2 cellular contexts compared by ENCODE assay signal in the genomic region with DNA sequence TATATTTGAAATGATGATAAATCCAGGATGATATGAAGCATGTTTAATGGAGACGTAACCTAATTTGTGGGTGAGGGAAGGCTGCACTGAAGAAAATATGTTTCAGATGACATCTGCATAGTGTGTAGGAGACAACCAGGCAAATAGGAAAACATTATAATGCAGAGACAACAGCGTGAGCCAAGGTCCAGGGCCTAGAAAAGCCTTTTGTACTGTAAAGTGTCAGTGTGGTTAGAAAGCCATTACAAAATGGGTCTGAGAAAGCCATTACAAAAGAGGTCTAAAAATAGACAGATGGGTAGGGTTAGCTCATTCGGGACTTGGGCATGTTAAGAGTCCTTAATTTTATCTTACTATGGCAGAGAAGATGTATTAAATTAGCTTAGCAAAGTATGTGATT.
TF ChIP-seq lines count a peak whose summit lies in the region.

No MANE protein-coding gene starts in this region.

TF ChIP-seq in SK-N-SH, 30 proteins besides CTCF, POLR2A, EP300 and RAD21:
- TF ChIP-seq, protein P1, sequence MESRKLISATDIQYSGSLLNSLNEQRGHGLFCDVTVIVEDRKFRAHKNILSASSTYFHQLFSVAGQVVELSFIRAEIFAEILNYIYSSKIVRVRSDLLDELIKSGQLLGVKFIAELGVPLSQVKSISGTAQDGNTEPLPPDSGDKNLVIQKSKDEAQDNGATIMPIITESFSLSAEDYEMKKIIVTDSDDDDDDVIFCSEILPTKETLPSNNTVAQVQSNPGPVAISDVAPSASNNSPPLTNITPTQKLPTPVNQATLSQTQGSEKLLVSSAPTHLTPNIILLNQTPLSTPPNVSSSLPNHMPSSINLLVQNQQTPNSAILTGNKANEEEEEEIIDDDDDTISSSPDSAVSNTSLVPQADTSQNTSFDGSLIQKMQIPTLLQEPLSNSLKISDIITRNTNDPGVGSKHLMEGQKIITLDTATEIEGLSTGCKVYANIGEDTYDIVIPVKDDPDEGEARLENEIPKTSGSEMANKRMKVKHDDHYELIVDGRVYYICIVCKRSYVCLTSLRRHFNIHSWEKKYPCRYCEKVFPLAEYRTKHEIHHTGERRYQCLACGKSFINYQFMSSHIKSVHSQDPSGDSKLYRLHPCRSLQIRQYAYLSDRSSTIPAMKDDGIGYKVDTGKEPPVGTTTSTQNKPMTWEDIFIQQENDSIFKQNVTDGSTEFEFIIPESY (IDR thresholded peaks at IDR 0.05; ENCODE audit: borderline replicate concordance, low read depth): no peak
- TF ChIP-seq REST (IDR thresholded peaks at IDR 0.05; ENCODE audit: low read depth, low read length): no peak
- TF ChIP-seq MEF2A (IDR thresholded peaks at IDR 0.05; ENCODE audit: borderline replicate concordance, low read depth): no peak
- no peak for TF ChIP-seq FOXM1 (IDR thresholded peaks at IDR 0.05; ENCODE audit: low read depth)
- TF ChIP-seq GATA2 (CRISPR knock-in tag; IDR thresholded peaks at IDR 0.05): no peak
- TF ChIP-seq TAF1 (IDR thresholded peaks at IDR 0.05; ENCODE audit: borderline replicate concordance, low read depth, low read length): no peak
- TF ChIP-seq FOXJ3 (CRISPR knock-in tag; IDR thresholded peaks at IDR 0.05): no peak
- TF ChIP-seq RFX5 (IDR thresholded peaks at IDR 0.05; ENCODE audit: low read length): no peak
- no peak for TF ChIP-seq FOSL2 (IDR thresholded peaks at IDR 0.05; ENCODE audit: borderline replicate concordance, low read depth)
- no peak for TF ChIP-seq EZH2phosphoT487 (IDR thresholded peaks at IDR 0.05; ENCODE audit: borderline replicate concordance, low read depth)
- no peak for TF ChIP-seq ELF1 (IDR thresholded peaks at IDR 0.05)
- TF ChIP-seq NRF1 (IDR thresholded peaks at IDR 0.05; ENCODE audit: low read depth, low read length): no peak
- TF ChIP-seq, protein P2, sequence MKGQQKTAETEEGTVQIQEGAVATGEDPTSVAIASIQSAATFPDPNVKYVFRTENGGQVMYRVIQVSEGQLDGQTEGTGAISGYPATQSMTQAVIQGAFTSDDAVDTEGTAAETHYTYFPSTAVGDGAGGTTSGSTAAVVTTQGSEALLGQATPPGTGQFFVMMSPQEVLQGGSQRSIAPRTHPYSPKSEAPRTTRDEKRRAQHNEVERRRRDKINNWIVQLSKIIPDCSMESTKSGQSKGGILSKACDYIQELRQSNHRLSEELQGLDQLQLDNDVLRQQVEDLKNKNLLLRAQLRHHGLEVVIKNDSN (IDR thresholded peaks at IDR 0.05; ENCODE audit: borderline replicate concordance, low read depth): no peak
- no peak for TF ChIP-seq GABPA (IDR thresholded peaks at IDR 0.05; ENCODE audit: low read depth)
- TF ChIP-seq TEAD4 (IDR thresholded peaks at IDR 0.05; ENCODE audit: borderline replicate concordance, insufficient read depth): no peak

TF ChIP-seq in WTC11, 78 proteins besides CTCF, POLR2A, EP300 and RAD21:
- TF ChIP-seq PRDM15 (CRISPR knock-in tag; IDR thresholded peaks at IDR 0.05): no peak
- TF ChIP-seq E2F4 (CRISPR knock-in tag; IDR thresholded peaks at IDR 0.05; ENCODE audit: borderline replicate concordance, low read depth): no peak
- TF ChIP-seq, protein P3, sequence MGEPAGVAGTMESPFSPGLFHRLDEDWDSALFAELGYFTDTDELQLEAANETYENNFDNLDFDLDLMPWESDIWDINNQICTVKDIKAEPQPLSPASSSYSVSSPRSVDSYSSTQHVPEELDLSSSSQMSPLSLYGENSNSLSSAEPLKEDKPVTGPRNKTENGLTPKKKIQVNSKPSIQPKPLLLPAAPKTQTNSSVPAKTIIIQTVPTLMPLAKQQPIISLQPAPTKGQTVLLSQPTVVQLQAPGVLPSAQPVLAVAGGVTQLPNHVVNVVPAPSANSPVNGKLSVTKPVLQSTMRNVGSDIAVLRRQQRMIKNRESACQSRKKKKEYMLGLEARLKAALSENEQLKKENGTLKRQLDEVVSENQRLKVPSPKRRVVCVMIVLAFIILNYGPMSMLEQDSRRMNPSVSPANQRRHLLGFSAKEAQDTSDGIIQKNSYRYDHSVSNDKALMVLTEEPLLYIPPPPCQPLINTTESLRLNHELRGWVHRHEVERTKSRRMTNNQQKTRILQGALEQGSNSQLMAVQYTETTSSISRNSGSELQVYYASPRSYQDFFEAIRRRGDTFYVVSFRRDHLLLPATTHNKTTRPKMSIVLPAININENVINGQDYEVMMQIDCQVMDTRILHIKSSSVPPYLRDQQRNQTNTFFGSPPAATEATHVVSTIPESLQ (CRISPR knock-in tag; IDR thresholded peaks at IDR 0.05): no peak
- no peak for TF ChIP-seq PREB (CRISPR knock-in tag; IDR thresholded peaks at IDR 0.05; ENCODE audit: borderline replicate concordance)
- TF ChIP-seq ATF1 (CRISPR knock-in tag; IDR thresholded peaks at IDR 0.05): no peak
- no peak for TF ChIP-seq NR1H2 (CRISPR knock-in tag; IDR thresholded peaks at IDR 0.05)
